Comparison of ENCODE assay signal across 26 cellular contexts in the genomic region with DNA sequence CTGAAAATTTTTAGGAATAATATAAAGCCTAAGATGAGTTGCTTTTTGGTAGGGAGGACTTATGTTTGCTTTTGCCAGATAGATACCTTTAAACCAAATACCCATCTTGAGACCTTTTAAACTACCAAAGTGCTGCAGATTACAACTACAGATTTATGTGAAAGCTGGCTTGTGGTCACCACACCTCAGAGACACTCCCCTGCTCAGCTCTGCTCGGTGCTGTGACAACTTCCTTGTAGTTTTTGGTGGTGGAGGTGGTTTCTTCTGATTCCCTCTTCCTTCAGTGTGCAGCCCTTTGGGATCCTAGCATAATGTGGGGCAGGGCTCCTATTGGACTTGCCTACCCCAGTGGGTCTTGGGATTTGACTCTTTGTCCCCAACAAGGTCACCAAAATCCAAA. TPM values are rescaled to one million over a fixed set of nuclear protein-coding genes. Genes with fewer than 3 reads are reported as not detected.
A peak's percentile ranks its signal among the peaks of the same experiment; 100 is the strongest.
DNase-seq lines count a peak whose midpoint lies in the region; ATAC-seq, FAIRE-seq and TF ChIP-seq lines count a peak whose summit lies in the region.
"Had no signal": no experiment of that assay in that cellular context is flagged by ENCODE, and none has a peak within 500 bp of the region (broad histone marks: within the 10 kb centered on the region; RNA-seq: fewer than 3 reads in every experiment).

No MANE protein-coding gene starts in this region.

- in situ Hi-C loops in KBM-7 (cut with MboI; ENCODE audit: low pct_unique_long_range_greater_than_20kb, low sequenced_read_pairs) (no loop called here), K562 (cut with MboI) (no loop called here)

- no peak for TF ChIP-seq CTCF in K562 (IDR thresholded peaks at IDR 0.05 in 2 of 3, conservative IDR thresholded peaks at IDR 0.05 in 1 of 3; ENCODE audit: insufficient read depth in 2 of 3, low read depth in 1 of 3, low read length in 3 of 3)

- no peak for TF ChIP-seq EP300 in K562 (IDR thresholded peaks at IDR 0.05; ENCODE audit: low read length)

- H3K4me3 ChIP-seq in K562 (no peak overlapping the region), skeletal muscle tissue (ENCODE audit: low read length in 3 of 3) (no peak overlapping the region)
- H3K4me3 ChIP-seq: A549 had no signal

- H3K4me2 ChIP-seq in K562 (ENCODE audit: insufficient read depth, low read length): no peak overlapping the region
- H3K4me2 ChIP-seq: A549 had no signal

- H3K4me3 Mint-ChIP-seq in activated CD4-positive, alpha-beta memory T cell treated with anti-CD3 and anti-CD28 coated beads, Interleukin-2, amount 10 ng/mL, durations not matched to agents 7 days and 5 days: no peak overlapping the region
- no peak overlapping the region for H3K4me3 Mint-ChIP-seq in activated CD4-positive, alpha-beta memory T cell treated with anti-CD3 and anti-CD28 coated beads for 36 hours
- H3K4me3 Mint-ChIP-seq: natural killer cell treated with Interleukin-12 subunit alpha and Interleukin-12 subunit beta and Interleukin-15 and Interleukin-18, amount 100 ng/mL, for 72 hours; T-cell; type B pancreatic cell had no signal

- H3K36me3 Mint-ChIP-seq in activated CD4-positive, alpha-beta memory T cell treated with anti-CD3 and anti-CD28 coated beads, Interleukin-2, amount 10 ng/mL, durations not matched to agents 7 days and 5 days (ENCODE audit: low read depth): no peaks in the 10 kb centered on the region
- H3K36me3 Mint-ChIP-seq in activated CD4-positive, alpha-beta memory T cell treated with anti-CD3 and anti-CD28 coated beads for 36 hours: no peaks in the 10 kb centered on the region
- H3K36me3 Mint-ChIP-seq: natural killer cell treated with Interleukin-12 subunit alpha and Interleukin-12 subunit beta and Interleukin-15 and Interleukin-18, amount 100 ng/mL, for 72 hours; T-cell had no signal

- peak; percentile 25 for DNase-seq in activated CD4-positive, alpha-beta memory T cell treated with anti-CD3 and anti-CD28 coated beads, Interleukin-2, amount 10 ng/mL, durations not matched to agents 7 days and 5 days
- DNase-seq in activated CD4-positive, alpha-beta memory T cell treated with anti-CD3 and anti-CD28 coated beads for 36 hours: no peak
- DNase-seq in KBM-7: peak; percentile 18
- DNase-seq in K562 (ENCODE audit: extremely low read depth in 1 of 4, low spot score in 3 of 4): no peak
- DNase-seq in iPS-NIHi7 (ENCODE audit: extremely low spot score): no peak
- DNase-seq: activated T-cell treated with anti-CD3 and anti-CD28 coated beads, Interleukin-2, amount 50 U/mL, for 1 hour; anterior cingulate cortex; BE2C; Caco-2; central memory CD4-positive, alpha-beta T cell; HCEC 1CT; hypothalamus; NCI-H1417 treated with DMSO at 0.1 percent for 48 hours; NCI-H524 treated with DMSO at 0.1 percent for 48 hours; SHP77; small intestine; stimulated activated naive CD4-positive, alpha-beta T cell treated with Interleukin-2 at 50 U/mL for 16 hours; T-cell had no signal

- no peaks in the 10 kb centered on the region for H3K9me1 ChIP-seq in K562 (ENCODE audit: control insufficient read depth, insufficient read depth, low read length)

- no peaks in the 10 kb centered on the region for H4K20me1 ChIP-seq in K562 (replicated peaks; ENCODE audit: control insufficient read depth, insufficient read depth, low read length)

- TF ChIP-seq RAD21 in K562 (CRISPR knock-in tag; conservative IDR thresholded peaks at IDR 0.05 in 1 of 2, IDR thresholded peaks at IDR 0.05 in 1 of 2): no peak

- 14% methylated on average over 1 of the region's 1 CpG for WGBS in K562 (ENCODE audit: insufficient coverage, low coverage, missing lambda C conversion rate)

- no peak overlapping the region for H3K27ac Mint-ChIP-seq in activated CD4-positive, alpha-beta memory T cell treated with anti-CD3 and anti-CD28 coated beads, Interleukin-2, amount 10 ng/mL, durations not matched to agents 7 days and 5 days
- no peak overlapping the region for H3K27ac Mint-ChIP-seq in activated CD4-positive, alpha-beta memory T cell treated with anti-CD3 and anti-CD28 coated beads for 36 hours
- H3K27ac Mint-ChIP-seq: natural killer cell treated with Interleukin-12 subunit alpha and Interleukin-12 subunit beta and Interleukin-15 and Interleukin-18, amount 100 ng/mL, for 72 hours; T-cell; type B pancreatic cell had no signal

- peak; percentile 29 for FAIRE-seq in K562 (lab: Jason Lieb, UNC)
- FAIRE-seq: A549, HTR-8/SVneo, keratinocyte, small intestine had no signal

- H3K9me3 ChIP-seq in K562 (replicated peaks; ENCODE audit: control insufficient read depth, insufficient read depth, low read depth, low read length) (no peaks in the 10 kb centered on the region), skeletal muscle tissue (ENCODE audit: control insufficient read depth in 3 of 3, low read length in 3 of 3) (no peaks in the 10 kb centered on the region)
- H3K9me3 ChIP-seq: A549, BE2C, Caco-2 had no signal

- POLR2A ChIA-PET in activated CD4-positive, alpha-beta memory T cell treated with anti-CD3 and anti-CD28 coated beads, Interleukin-2, amount 10 ng/mL, durations not matched to agents 7 days and 5 days (lab: Charles Lee): no interaction called here
- POLR2A ChIA-PET in activated CD4-positive, alpha-beta memory T cell treated with anti-CD3 and anti-CD28 coated beads for 36 hours (lab: Charles Lee): no interaction called here
- POLR2A ChIA-PET in K562 (lab: Yijun Ruan, JAX): no interaction called here

- intact Hi-C loops in activated CD4-positive, alpha-beta memory T cell treated with anti-CD3 and anti-CD28 coated beads for 36 hours (cut with micrococcal nuclease): no loop called here
- intact Hi-C loops in K562 (cut with micrococcal nuclease): no loop called here

- H3K4me1 ChIP-seq in K562 (replicated peaks in 1 of 2; ENCODE audit: control insufficient read depth in 2 of 2, insufficient read depth in 2 of 2, low read length in 2 of 2): no peaks in the 10 kb centered on the region; a peak in 1 of 5 replicates
- peaks cover 6 to 19% (median 11%) of the 10 kb centered on the region in 3 donors for H3K4me1 ChIP-seq in skeletal muscle tissue (ENCODE audit: control insufficient read depth in 3 of 3, insufficient read depth in 3 of 3, low read length in 3 of 3)
- H3K4me1 ChIP-seq: A549, Caco-2 had no signal

- no peaks in the 10 kb centered on the region for H3K9me3 Mint-ChIP-seq in activated CD4-positive, alpha-beta memory T cell treated with anti-CD3 and anti-CD28 coated beads, Interleukin-2, amount 10 ng/mL, durations not matched to agents 7 days and 5 days
- H3K9me3 Mint-ChIP-seq in activated CD4-positive, alpha-beta memory T cell treated with anti-CD3 and anti-CD28 coated beads for 36 hours: no peaks in the 10 kb centered on the region
- H3K9me3 Mint-ChIP-seq: natural killer cell treated with Interleukin-12 subunit alpha and Interleukin-12 subunit beta and Interleukin-15 and Interleukin-18, amount 100 ng/mL, for 72 hours; T-cell; type B pancreatic cell had no signal

- H3K36me3 ChIP-seq in K562 (ENCODE audit: control insufficient read depth, insufficient read depth, low read length): no peaks in the 10 kb centered on the region
- no peaks in the 10 kb centered on the region for H3K36me3 ChIP-seq in skeletal muscle tissue (ENCODE audit: control insufficient read depth in 3 of 3, insufficient read depth in 3 of 3, low read length in 3 of 3)

- peaks cover 3 to 16% of the 10 kb centered on the region in 2 experiments; a peak in 4 of 5 replicates for H3K27me3 ChIP-seq in K562 (ENCODE audit: control insufficient read depth in 2 of 2, insufficient read depth in 2 of 2, low read length in 2 of 2)
- H3K27me3 ChIP-seq in skeletal muscle tissue (ENCODE audit: control insufficient read depth in 3 of 3, insufficient read depth in 3 of 3, low read length in 3 of 3): no peaks in the 10 kb centered on the region
- H3K27me3 ChIP-seq: BE2C had no signal

- TF ChIP-seq POLR2A in K562 (conservative IDR thresholded peaks at IDR 0.05): no peak

- BruUV-seq in K562 (replicated peaks; lab: Mats Ljungman, UMichigan): no TSS peak

- H3K4me1 Mint-ChIP-seq in activated CD4-positive, alpha-beta memory T cell treated with anti-CD3 and anti-CD28 coated beads, Interleukin-2, amount 10 ng/mL, durations not matched to agents 7 days and 5 days: peaks cover 13% of the 10 kb centered on the region
- H3K4me1 Mint-ChIP-seq in activated CD4-positive, alpha-beta memory T cell treated with anti-CD3 and anti-CD28 coated beads for 36 hours (ENCODE audit: low read depth): no peaks in the 10 kb centered on the region
- H3K4me1 Mint-ChIP-seq: T-cell had no signal

- H2AFZ ChIP-seq in K562 (ENCODE audit: low read depth, low read length): no peak overlapping the region

- 0 out of 4 replicates have a peak overlapping the region, but pooled peaks of 1 of the 2 experiments have one; percentile 4 for H3K9ac ChIP-seq in K562 (ENCODE audit: insufficient read depth in 1 of 2, low read depth in 2 of 2, low read length in 2 of 2)
- no peak overlapping the region for H3K9ac ChIP-seq in skeletal muscle tissue (ENCODE audit: low read depth in 1 of 3, low read length in 3 of 3)

- no peaks in the 10 kb centered on the region for H3K79me2 ChIP-seq in K562 (ENCODE audit: control insufficient read depth, insufficient read depth, low read length)

- CTCF ChIA-PET in activated CD4-positive, alpha-beta memory T cell treated with anti-CD3 and anti-CD28 coated beads, Interleukin-2, amount 10 ng/mL, durations not matched to agents 7 days and 5 days (lab: Charles Lee): no interaction called here
- CTCF ChIA-PET in activated CD4-positive, alpha-beta memory T cell treated with anti-CD3 and anti-CD28 coated beads for 36 hours (lab: Charles Lee): no interaction called here
- CTCF ChIA-PET in K562 (lab: Yijun Ruan, JAX; ENCODE audit: low intra/inter-chr PET ratio): no interaction called here

- H3K27ac ChIP-seq in K562 (ENCODE audit: extremely low read depth, low read depth, low read length): no peak overlapping the region
- peak overlapping the region; percentile 69 for H3K27ac ChIP-seq in skeletal muscle tissue (ENCODE audit: low read depth, low read length)
- H3K27ac ChIP-seq: A549 had no signal

- H3K27me3 Mint-ChIP-seq in activated CD4-positive, alpha-beta memory T cell treated with anti-CD3 and anti-CD28 coated beads, Interleukin-2, amount 10 ng/mL, durations not matched to agents 7 days and 5 days: peaks cover 11% of the 10 kb centered on the region
- peaks cover 5% of the 10 kb centered on the region for H3K27me3 Mint-ChIP-seq in activated CD4-positive, alpha-beta memory T cell treated with anti-CD3 and anti-CD28 coated beads for 36 hours
- H3K27me3 Mint-ChIP-seq: type B pancreatic cell had no signal

- ATAC-seq in K562: no peak
- ATAC-seq in GM18519 (IDR thresholded peaks at IDR 0.05; ENCODE audit: low FRiP score, unreplicated experiment): no peak
- no peak for ATAC-seq in GM18520 (IDR thresholded peaks at IDR 0.05; ENCODE audit: unreplicated experiment)
- ATAC-seq: A549; natural killer cell treated with Interleukin-12 subunit alpha and Interleukin-12 subunit beta and Interleukin-15 and Interleukin-18, amount 100 ng/mL, for 72 hours; T-cell had no signal

RNA-seq across cellular contexts. Expression of a gene that starts 29.2 kb away (rescaled TPM):
- under 1 TPM; 0.86 to 0.95 TPM for total RNA-seq in activated CD4-positive, alpha-beta memory T cell treated with anti-CD3 and anti-CD28 coated beads, Interleukin-2, amount 10 ng/mL, durations not matched to agents 7 days and 5 days
- total RNA-seq in activated CD4-positive, alpha-beta memory T cell treated with anti-CD3 and anti-CD28 coated beads for 36 hours: 1 to 10 TPM; 3.5 to 3.9 TPM
- 10.1 and 11.9 TPM in 2 replicates for total RNA-seq in K562 (2011; cell fraction: chromatin; rRNA removed; ENCODE audit: low replicate concordance)
- 3.4 and 3.5 TPM in 2 replicates for total RNA-seq in K562 (2011; cell fraction: nucleolus; rRNA removed)
- 6.6 TPM in 2 replicates for total RNA-seq in K562 (2011; cell fraction: nucleoplasm; rRNA removed)
- 1.6 and 2.7 TPM in 2 replicates for total RNA-seq in K562 (2014; rRNA removed)
- 1.3 and 2.6 TPM in 2 replicates for total RNA-seq in K562 (2014; rRNA removed; fragmentation: Illumina TruSeq; extraction: Trizol)
- 0.87 and 1.8 TPM in 2 replicates for total RNA-seq in K562 (2015; rRNA removed; fragmentation: Illumina TruSeq; extraction: Trizol)
- 1.2 and 2.5 TPM in 2 replicates for total RNA-seq in K562 (2021)
- polyA plus RNA-seq in K562 (2011; rRNA removed): 0.97 and 2.7 TPM in 2 replicates
- polyA plus RNA-seq in K562 (2011; cell fraction: cytosol; rRNA removed): 0.40 and 0.75 TPM in 2 replicates
- polyA plus RNA-seq in K562 (2011; cell fraction: nucleus; rRNA removed): 2.1 and 10.1 TPM in 2 replicates
- 0.94 and 1.5 TPM in 2 replicates for polyA plus RNA-seq in K562 (2012)
- polyA plus RNA-seq in K562 (2014; fragmentation: Illumina TruSeq; extraction: Trizol): 1.5 TPM in 2 replicates
- under 1 TPM; 0.35 to 0.46 TPM for polyA plus RNA-seq in K562 (2014; fragmentation: Nextera tagmentation; extraction: Ambion mirVana)
- polyA plus RNA-seq in K562 (2014; rRNA removed): 1.7 and 2.0 TPM in 2 replicates
- 1.1 and 2.5 TPM in 2 replicates for polyA minus RNA-seq in K562 (2011; rRNA and poly(A)+ RNA removed)
- polyA minus RNA-seq in K562 (2011; cell fraction: cytosol; rRNA and poly(A)+ RNA removed): not detected in 2 replicates
- 4.9 and 6.9 TPM in 2 replicates for polyA minus RNA-seq in K562 (2011; cell fraction: nucleus; rRNA and poly(A)+ RNA removed)
- total RNA-seq in skeletal muscle tissue: 21.9 TPM

Comparison
In these comparisons a context has a peak if more than half of its experiments do, and no peak if none do; other contexts are left out.
1. DNase-seq: peak in activated CD4-positive, alpha-beta memory T cell treated with anti-CD3 and anti-CD28 coated beads, Interleukin-2, amount 10 ng/mL, durations not matched to agents 7 days and 5 days (single experiment) and KBM-7 (single experiment); none in activated CD4-positive, alpha-beta memory T cell treated with anti-CD3 and anti-CD28 coated beads for 36 hours (single experiment), K562 (0 of 4) and iPS-NIHi7 (single experiment).